14 cellular contexts compared by ENCODE assay signal in genomic region chr21:33762798-33763572, GRCh38.
A peak's percentile ranks its signal among the peaks of the same experiment; 100 is the strongest.
DNase-seq lines count a peak whose midpoint lies in the region; TF ChIP-seq lines count a peak whose summit lies in the region.
"Had no signal": no experiment of that assay in that cellular context is flagged by ENCODE, and none has a peak within 500 bp of the region (broad histone marks: within the 10 kb centered on the region; RNA-seq: fewer than 3 reads in every experiment).

No MANE protein-coding gene starts in this region.

- peak overlapping the region; percentile 99 for H3K27ac ChIP-seq in ACC112 (ENCODE audit: low read depth, low read length)
- H3K27ac ChIP-seq in HUES6 (ENCODE audit: low read depth, low read length): peak overlapping the region; percentile 16; the same call in 1 of the 2 replicates
- H3K27ac ChIP-seq in neuronal stem cell (replicated peaks; ENCODE audit: low read length): no peak overlapping the region

- H3K9ac ChIP-seq in HUES6 (ENCODE audit: low read length) (no peak overlapping the region), neuronal stem cell (ENCODE audit: low read depth, low read length, poor library complexity) (no peak overlapping the region)

- H3K4me3 ChIP-seq in ACC112 (ENCODE audit: low read depth, low read length) (peak overlapping the region; percentile 24; the same call in 1 of the 2 replicates), HUES6 (ENCODE audit: low read depth, low read length) (no peak overlapping the region), choroid plexus epithelial cell (ENCODE audit: low read depth, low read length) (no peak overlapping the region), H7 (ENCODE audit: insufficient read depth, low read depth, low read length) (no peak overlapping the region), neuronal stem cell (ENCODE audit: low read length in 2 of 2) (no peak overlapping the region)

- H3K27me3 ChIP-seq in ACC112 (ENCODE audit: insufficient read depth, low read length) (no peaks in the 10 kb centered on the region), HUES6 (ENCODE audit: control insufficient read depth, insufficient read depth, low read length) (no peaks in the 10 kb centered on the region), H7 (ENCODE audit: control insufficient read depth, insufficient read depth, low read length) (no peaks in the 10 kb centered on the region), neuronal stem cell (ENCODE audit: control insufficient read depth in 3 of 3, insufficient read depth in 3 of 3, low read depth in 1 of 3, low read length in 3 of 3) (no peaks in the 10 kb centered on the region)

- peaks cover 5% of the 10 kb centered on the region for H3K79me2 ChIP-seq in ACC112 (ENCODE audit: control insufficient read depth, insufficient read depth, low read length, unreplicated experiment)

- peak overlapping the region; percentile 96 for H3K27ac Mint-ChIP-seq in mesothelial cell of epicardium
- H3K27ac Mint-ChIP-seq: activated CD4-positive, alpha-beta T cell treated with anti-CD3 and anti-CD28 coated beads, Interleukin-2, amount 10 ng/mL, durations not matched to agents 24 days and 14 days; activated T-cell treated with anti-CD3 and anti-CD28 coated beads, Interleukin-2, amount 50 U/mL, for 72 hours; IgD-negative memory B cell had no signal

- no peak overlapping the region for H3K4ac ChIP-seq in neuronal stem cell (ENCODE audit: low read length)

- no peak for TF ChIP-seq CTCF in choroid plexus epithelial cell (conservative IDR thresholded peaks at IDR 0.05; ENCODE audit: low read depth, low read length)
- no peak for TF ChIP-seq CTCF in mesothelial cell of epicardium (IDR thresholded peaks at IDR 0.05; ENCODE audit: unreplicated experiment)

- peaks cover 15% of the 10 kb centered on the region for H3K36me3 Mint-ChIP-seq in mesothelial cell of epicardium

- peaks cover 49% of the 10 kb centered on the region for H3K4me1 Mint-ChIP-seq in mesothelial cell of epicardium
- H3K4me1 Mint-ChIP-seq: activated CD4-positive, alpha-beta T cell treated with anti-CD3 and anti-CD28 coated beads, Interleukin-2, amount 10 ng/mL, durations not matched to agents 24 days and 14 days; IgD-negative memory B cell had no signal

- no peak overlapping the region for H2BK5ac ChIP-seq in neuronal stem cell (ENCODE audit: low read length)

- H3K27me3 Mint-ChIP-seq in mesothelial cell of epicardium (ENCODE audit: low read depth): no peaks in the 10 kb centered on the region

- no peak overlapping the region for H2BK120ac ChIP-seq in neuronal stem cell (ENCODE audit: low read depth, low read length)

- WGBS in neuronal stem cell (ENCODE audit: extremely low coverage in 2 of 2, insufficient read length in 2 of 2, insufficient replicate concordance in 1 of 2), 2 donors: no CpG with 5 or more reads among the region's 9 CpGs

- H2BK12ac ChIP-seq in neuronal stem cell (ENCODE audit: low read length): no peak overlapping the region

- no peak overlapping the region for H2BK15ac ChIP-seq in neuronal stem cell (ENCODE audit: low read length)

- H3K4me2 ChIP-seq in neuronal stem cell (ENCODE audit: insufficient read depth, low read length, poor library complexity, severe bottlenecking): no peak overlapping the region

- H3K4me3 Mint-ChIP-seq in mesothelial cell of epicardium: no peak overlapping the region
- H3K4me3 Mint-ChIP-seq: activated CD4-positive, alpha-beta T cell treated with anti-CD3 and anti-CD28 coated beads, Interleukin-2, amount 10 ng/mL, durations not matched to agents 24 days and 14 days; activated T-cell treated with anti-CD3 and anti-CD28 coated beads, Interleukin-2, amount 50 U/mL, for 72 hours; IgD-negative memory B cell; neural crest cell had no signal

- H2AFZ ChIP-seq in ACC112 (ENCODE audit: low read length, unreplicated experiment): no peak overlapping the region
- no peak overlapping the region for H2AFZ ChIP-seq in neuronal stem cell (ENCODE audit: low read length)

- H2AK5ac ChIP-seq in neuronal stem cell (ENCODE audit: low read depth, low read length): no peak overlapping the region

- no peak overlapping the region for H4K91ac ChIP-seq in neuronal stem cell (ENCODE audit: low read depth, low read length, poor library complexity)

- H3K9me3 Mint-ChIP-seq in mesothelial cell of epicardium: no peaks in the 10 kb centered on the region
- H3K9me3 Mint-ChIP-seq: activated CD4-positive, alpha-beta T cell treated with anti-CD3 and anti-CD28 coated beads, Interleukin-2, amount 10 ng/mL, durations not matched to agents 24 days and 14 days; activated T-cell treated with anti-CD3 and anti-CD28 coated beads, Interleukin-2, amount 50 U/mL, for 72 hours; IgD-negative memory B cell; neural crest cell had no signal

- H3K9me3 ChIP-seq in HUES6 (ENCODE audit: control insufficient read depth, insufficient read depth, low read depth, low read length) (no peaks in the 10 kb centered on the region), neuronal stem cell (replicated peaks in 1 of 2; ENCODE audit: control insufficient read depth in 2 of 2, insufficient read depth in 1 of 2, low read depth in 1 of 2, low read length in 2 of 2) (peaks cover 0 to 3% of the 10 kb centered on the region in 2 donors)

- no peak overlapping the region for H3K14ac ChIP-seq in neuronal stem cell (ENCODE audit: low read length)

- H3K4me1 ChIP-seq in ACC112 (ENCODE audit: control insufficient read depth, insufficient read depth, low read length, unreplicated experiment) (peaks cover 67% of the 10 kb centered on the region), HUES6 (ENCODE audit: control insufficient read depth, insufficient read depth, low read length) (peaks cover 12% of the 10 kb centered on the region), neuronal stem cell (ENCODE audit: control insufficient read depth in 2 of 2, insufficient read depth in 1 of 2, low read depth in 1 of 2, low read length in 2 of 2) (peaks cover 0 to 2% of the 10 kb centered on the region in 2 donors)

- no peak overlapping the region for H4K8ac ChIP-seq in neuronal stem cell (ENCODE audit: low read depth, low read length)

- no peaks in the 10 kb centered on the region for H3K79me1 ChIP-seq in neuronal stem cell (ENCODE audit: low read depth, low read length)

- no peak overlapping the region for H3K23ac ChIP-seq in neuronal stem cell (ENCODE audit: low read depth, low read length, poor library complexity)

- peak; percentile 67 for DNase-seq in choroid plexus epithelial cell (ENCODE audit: low read depth)
- DNase-seq in mesothelial cell of epicardium (ENCODE audit: low spot score in 2 of 2, unreplicated experiment in 2 of 2): no peak
- DNase-seq in activated gamma-delta T cell treated with Interleukin-2 at 50 U/mL for 16 hours: no peak
- no peak for DNase-seq in H7
- no peak for DNase-seq in neuronal stem cell (ENCODE audit: low spot score)
- DNase-seq in GM19238 (ENCODE audit: insufficient read length, low spot score): no peak
- DNase-seq: ACHN; activated CD4-positive, alpha-beta T cell treated with anti-CD3 and anti-CD28 coated beads, Interleukin-2, amount 10 ng/mL, durations not matched to agents 24 days and 14 days; activated T-cell treated with anti-CD3 and anti-CD28 coated beads, Interleukin-2, amount 50 U/mL, for 72 hours; aorta had no signal

- H3K36me3 ChIP-seq in ACC112 (ENCODE audit: insufficient read depth, low read length) (peaks cover 16% of the 10 kb centered on the region), HUES6 (ENCODE audit: control insufficient read depth, insufficient read depth, low read length) (peaks cover 55% of the 10 kb centered on the region), H7 (replicated peaks; ENCODE audit: control insufficient read depth, insufficient read depth, low read length) (no peaks in the 10 kb centered on the region; the same call in 1 of the 2 replicates), neuronal stem cell (replicated peaks in 1 of 2; ENCODE audit: control insufficient read depth in 2 of 2, insufficient read depth in 2 of 2, low read length in 2 of 2) (peaks cover 2 to 74% of the 10 kb centered on the region in 2 donors)

- H3K18ac ChIP-seq in neuronal stem cell (ENCODE audit: low read length): no peak overlapping the region
